ENCODE assay signal across 16 cellular contexts in the genomic region with DNA sequence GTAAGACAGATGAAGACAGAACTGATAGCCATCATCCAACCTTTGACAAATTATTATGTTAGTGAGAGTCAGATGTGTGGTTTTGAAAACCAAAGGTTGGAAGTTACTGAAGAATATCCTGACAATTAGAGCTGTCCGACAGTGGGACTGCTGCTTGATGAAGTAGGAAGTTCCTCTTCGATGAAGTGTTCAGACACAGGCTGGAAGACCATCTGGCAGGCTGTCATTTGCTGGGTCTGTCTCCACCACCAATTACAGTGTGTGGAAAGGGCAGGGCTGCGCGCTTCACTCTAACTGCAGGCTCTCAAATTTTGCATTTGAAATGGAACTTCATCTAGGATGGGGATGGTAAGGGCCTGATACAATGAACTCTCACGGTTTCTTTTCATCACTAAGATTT.
DNase-seq lines count a peak whose midpoint lies in the region; ATAC-seq lines count a peak whose summit lies in the region.
"Had no signal": no experiment of that assay in that cellular context is flagged by ENCODE, and none has a peak within 500 bp of the region (broad histone marks: within the 10 kb centered on the region; RNA-seq: fewer than 3 reads in every experiment).

No MANE protein-coding gene starts in this region.

- no peaks in the 10 kb centered on the region for H3K9me3 Mint-ChIP-seq in activated T-cell treated with anti-CD3 and anti-CD28 coated beads, Interleukin-2, amount 50 U/mL, for 4 hours

- no peak for ATAC-seq in GM21526 (IDR thresholded peaks at IDR 0.05; ENCODE audit: low FRiP score, unreplicated experiment)
- no peak for ATAC-seq in activated T-cell treated with anti-CD3 and anti-CD28 coated beads, Interleukin-2, amount 50 U/mL, for 4 hours

- no peak overlapping the region for H2AK5ac ChIP-seq in trophoblast cell (ENCODE audit: low read length)

- no peaks in the 10 kb centered on the region for H3K27me3 ChIP-seq in trophoblast cell (ENCODE audit: insufficient read depth, low read length)
- H3K27me3 ChIP-seq: SJCRH30 had no signal

- H3K4me1 Mint-ChIP-seq in activated T-cell treated with anti-CD3 and anti-CD28 coated beads, Interleukin-2, amount 50 U/mL, for 4 hours (ENCODE audit: low read depth) = no peaks in the 10 kb centered on the region

- no peak overlapping the region for H2BK12ac ChIP-seq in trophoblast cell (ENCODE audit: low read length)

- H3K36me3 ChIP-seq in trophoblast cell (ENCODE audit: control insufficient read depth in 1 of 2, insufficient read depth in 2 of 2, low read length in 2 of 2) = no peaks in the 10 kb centered on the region
- H3K36me3 ChIP-seq: SJCRH30 had no signal

- H3K23ac ChIP-seq in trophoblast cell (ENCODE audit: low read length) = no peak overlapping the region

- no peak overlapping the region for H3K4me2 ChIP-seq in trophoblast cell (ENCODE audit: low read length)

- peaks cover 0 to 2% of the 10 kb centered on the region in 2 experiments for H3K4me1 ChIP-seq in trophoblast cell (ENCODE audit: control insufficient read depth in 1 of 2, insufficient read depth in 2 of 2, low read length in 2 of 2)
- H3K4me1 ChIP-seq: SJCRH30 had no signal

- no peak overlapping the region for H4K8ac ChIP-seq in trophoblast cell (ENCODE audit: low read depth, low read length)

- no peaks in the 10 kb centered on the region for H3K36me3 Mint-ChIP-seq in activated T-cell treated with anti-CD3 and anti-CD28 coated beads, Interleukin-2, amount 50 U/mL, for 4 hours (ENCODE audit: insufficient read depth)

- no peak overlapping the region for H4K12ac ChIP-seq in trophoblast cell (ENCODE audit: low read depth, low read length)

- H3K4ac ChIP-seq in trophoblast cell (ENCODE audit: low read depth, low read length) = no peak overlapping the region

- H4K91ac ChIP-seq in trophoblast cell (ENCODE audit: low read depth, low read length) = no peak overlapping the region

- no peak overlapping the region for H3K14ac ChIP-seq in trophoblast cell (ENCODE audit: low read length)

- no peaks in the 10 kb centered on the region for H3K79me2 ChIP-seq in trophoblast cell (ENCODE audit: control insufficient read depth, insufficient read depth, low read length, poor library complexity)

- WGBS in trophoblast cell (ENCODE audit: extremely low coverage, insufficient coverage, insufficient read length) = no CpG with 5 or more reads among the region's 5 CpGs

- no peak overlapping the region for H2AFZ ChIP-seq in trophoblast cell (ENCODE audit: insufficient read depth, low read length, poor library complexity)

- no peak overlapping the region for H3K9ac ChIP-seq in trophoblast cell (ENCODE audit: low read length)

- H2BK5ac ChIP-seq in trophoblast cell (ENCODE audit: low read depth, low read length, poor library complexity) = no peak overlapping the region

- no peak overlapping the region for H2BK120ac ChIP-seq in trophoblast cell (ENCODE audit: insufficient read depth, low read length, poor library complexity)

- H3K4me3 ChIP-seq in trophoblast cell (ENCODE audit: low read depth, low read length) = no peak overlapping the region
- H3K4me3 ChIP-seq: SJCRH30 had no signal

- H3K27ac ChIP-seq in trophoblast cell (ENCODE audit: low read depth, low read length) = peak overlapping the region; percentile 44
- H3K27ac ChIP-seq: HL-60, SJCRH30 had no signal

- H3K9me3 ChIP-seq in trophoblast cell (ENCODE audit: insufficient read depth, low read depth, low read length) = no peaks in the 10 kb centered on the region
- H3K9me3 ChIP-seq: SJCRH30 had no signal

- DNase-seq in NCI-H82 (lab: John Stamatoyannopoulos, UW) (peak; percentile 72), NCI-H82 treated with DMSO at 0.1 percent for 48 hours (lab: John Stamatoyannopoulos, UW; ENCODE audit: unreplicated experiment) (no peak), NCI-H446 treated with DMSO at 0.1 percent for 48 hours (lab: John Stamatoyannopoulos, UW) (peak; percentile 85), astrocyte of the hippocampus (ENCODE audit: low read depth, low spot score) (peak; percentile 13), trophoblast cell (no peak), SHP77 (lab: John Stamatoyannopoulos, UW) (no peak)
- DNase-seq in activated T-cell treated with anti-CD3 and anti-CD28 coated beads, Interleukin-2, amount 50 U/mL, for 4 hours = no peak
- DNase-seq: 8988T, COR-L47, DMS79 treated with DMSO at 0.1 percent for 48 hours, GDM1, NCI-H1092, NCI-H187, SJCRH30 had no signal

- no peaks in the 10 kb centered on the region for H3K27me3 Mint-ChIP-seq in activated T-cell treated with anti-CD3 and anti-CD28 coated beads, Interleukin-2, amount 50 U/mL, for 4 hours (ENCODE audit: low read depth)

- H3K79me1 ChIP-seq in trophoblast cell (ENCODE audit: low read length) = peaks cover 5% of the 10 kb centered on the region

- no peak overlapping the region for H3K4me3 Mint-ChIP-seq in activated T-cell treated with anti-CD3 and anti-CD28 coated beads, Interleukin-2, amount 50 U/mL, for 4 hours

- H3K18ac ChIP-seq in trophoblast cell (ENCODE audit: low read length) = no peak overlapping the region

Comparison
In these comparisons a context has a peak if more than half of its experiments do, and no peak if none do; other contexts are left out.
1. DNase-seq: peak in NCI-H82 (single experiment), NCI-H446 treated with DMSO at 0.1 percent for 48 hours (single experiment) and astrocyte of the hippocampus (single experiment); none in NCI-H82 treated with DMSO at 0.1 percent for 48 hours (single experiment), trophoblast cell (0 of 2), SHP77 (0 of 2) and activated T-cell treated with anti-CD3 and anti-CD28 coated beads, Interleukin-2, amount 50 U/mL, for 4 hours (single experiment).